In the genomic region with DNA sequence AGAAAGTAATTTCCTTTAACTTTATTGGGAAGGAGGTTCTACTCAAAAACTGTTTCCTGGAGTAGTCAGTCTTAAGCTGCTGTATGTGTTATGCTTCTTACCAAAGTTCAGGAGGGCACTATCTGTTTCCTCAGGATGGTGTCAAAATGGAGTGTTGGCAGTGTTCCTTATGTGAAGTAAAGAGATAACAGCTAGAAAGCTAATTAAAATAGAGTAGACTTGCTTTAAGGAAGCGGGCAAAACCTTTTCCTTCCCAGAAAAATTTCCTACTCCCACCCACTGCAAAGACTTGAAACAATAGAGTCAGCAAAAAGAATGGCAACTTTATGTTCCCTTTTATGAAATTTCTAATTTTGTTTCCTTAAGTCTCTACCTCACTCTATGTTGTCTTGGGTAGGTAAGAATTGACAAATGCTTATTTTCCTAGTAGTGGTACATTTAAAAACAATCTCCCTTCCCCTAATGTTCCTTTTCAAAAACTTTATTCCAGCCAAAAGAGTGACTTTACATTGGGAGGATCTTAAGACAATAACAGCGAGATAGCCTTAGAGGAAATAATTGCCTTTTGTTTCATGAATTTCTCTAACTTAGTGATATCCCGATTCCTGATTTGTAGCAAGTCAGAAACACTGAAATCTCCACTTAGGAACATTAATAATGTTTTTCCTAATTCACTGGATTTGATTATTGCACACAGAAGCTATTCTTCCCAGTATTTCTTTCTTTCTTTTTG, we compare ENCODE assay signal across 17 cellular contexts. TPM values are rescaled to one million over a fixed set of nuclear protein-coding genes. Genes with fewer than 3 reads are reported as not detected.
DNase-seq lines count a peak whose midpoint lies in the region; ATAC-seq and TF ChIP-seq lines count a peak whose summit lies in the region.
"Had no signal": no experiment of that assay in that cellular context is flagged by ENCODE, and none has a peak within 500 bp of the region (broad histone marks: within the 10 kb centered on the region; RNA-seq: fewer than 3 reads in every experiment).

No MANE protein-coding gene starts in this region.

- H3K79me2 ChIP-seq in DOHH2 (ENCODE audit: control insufficient read depth, low read length), result no peaks in the 10 kb centered on the region

- H3K4me1 ChIP-seq in DOHH2 (ENCODE audit: control insufficient read depth, low read length) (peaks cover 25% of the 10 kb centered on the region), adrenal gland (replicated peaks in 1 of 2) (no peaks in the 10 kb centered on the region)
- H3K4me1 ChIP-seq: A549 had no signal

- H3K36me3 Mint-ChIP-seq in activated CD8-positive, alpha-beta T cell treated with anti-CD3 and anti-CD28 coated beads, Interleukin-2, amount 10 ng/mL, durations not matched to agents 7 days and 5 days (ENCODE audit: low read depth), result peaks cover 12% of the 10 kb centered on the region
- peaks cover 2% of the 10 kb centered on the region for H3K36me3 Mint-ChIP-seq in mesothelial cell of epicardium
- H3K36me3 Mint-ChIP-seq: CD8-positive, alpha-beta T cell; T-cell had no signal

- H3K27ac Mint-ChIP-seq in activated CD8-positive, alpha-beta T cell treated with anti-CD3 and anti-CD28 coated beads, Interleukin-2, amount 10 ng/mL, durations not matched to agents 7 days and 5 days, result no peak overlapping the region
- H3K27ac Mint-ChIP-seq in mesothelial cell of epicardium, result no peak overlapping the region
- H3K27ac Mint-ChIP-seq: CD8-positive, alpha-beta T cell; naive thymus-derived CD4-positive, alpha-beta T cell; T-cell had no signal

- intact Hi-C loops in adrenal gland (cut with DNase I), result no loop called here
- intact Hi-C loops in left ventricle myocardium superior (cut with micrococcal nuclease), result no loop called here

- no peak overlapping the region for H3K4me3 ChIP-seq in DOHH2 (ENCODE audit: low read length)
- no peak overlapping the region for H3K4me3 ChIP-seq in adrenal gland
- H3K4me3 ChIP-seq: A549 had no signal

- ATAC-seq in left ventricle myocardium superior, result peak; percentile 60
- ATAC-seq in activated CD8-positive, alpha-beta T cell treated with anti-CD3 and anti-CD28 coated beads, Interleukin-2, amount 10 ng/mL, durations not matched to agents 7 days and 5 days, result no peak
- ATAC-seq: A549; CD8-positive, alpha-beta T cell; HCT116; naive thymus-derived CD4-positive, alpha-beta T cell; T-cell had no signal

- CTCF ChIA-PET in activated CD8-positive, alpha-beta T cell treated with anti-CD3 and anti-CD28 coated beads, Interleukin-2, amount 10 ng/mL, durations not matched to agents 7 days and 5 days (lab: Charles Lee), result interaction anchor here (1.1 to 4.3 kb wide), 4 partner anchors 12 to 114 kb away, joined by 3 to 25 read pairs (median 7); a partner anchor contains a TSS

- TF ChIP-seq CTCF in DOHH2 (IDR thresholded peaks at IDR 0.05; ENCODE audit: low read depth, low read length, poor library complexity, severe bottlenecking), result no peak
- no peak for TF ChIP-seq CTCF in adrenal gland (IDR thresholded peaks at IDR 0.05)
- no peak for TF ChIP-seq CTCF in mesothelial cell of epicardium (IDR thresholded peaks at IDR 0.05; ENCODE audit: unreplicated experiment)

- TF ChIP-seq POLR2A in adrenal gland (IDR thresholded peaks at IDR 0.05), result no peak

- H4K20me1 ChIP-seq in DOHH2 (ENCODE audit: control insufficient read depth, insufficient read depth, low read depth, low read length), result no peaks in the 10 kb centered on the region

- H3K36me3 ChIP-seq in DOHH2 (ENCODE audit: control insufficient read depth, low read length), result no peaks in the 10 kb centered on the region
- H3K36me3 ChIP-seq in adrenal gland (replicated peaks in 1 of 2), result no peaks in the 10 kb centered on the region

- no peaks in the 10 kb centered on the region for H3K4me1 Mint-ChIP-seq in activated CD8-positive, alpha-beta T cell treated with anti-CD3 and anti-CD28 coated beads, Interleukin-2, amount 10 ng/mL, durations not matched to agents 7 days and 5 days (ENCODE audit: low read depth)
- no peaks in the 10 kb centered on the region for H3K4me1 Mint-ChIP-seq in mesothelial cell of epicardium
- H3K4me1 Mint-ChIP-seq: naive thymus-derived CD4-positive, alpha-beta T cell; T-cell had no signal

- H3K9me2 ChIP-seq in DOHH2 (replicated peaks; ENCODE audit: control insufficient read depth, low read length), result no peaks in the 10 kb centered on the region

- peak overlapping the region; percentile 19; the same call in 1 of the 2 replicates for H3K27ac ChIP-seq in DOHH2 (ENCODE audit: low read depth, low read length)
- H3K27ac ChIP-seq in adrenal gland, result peak overlapping the region in 4 of 5 donors; percentile 19 to 68 (median 35)
- H3K27ac ChIP-seq: A549 had no signal

- peaks cover 5% of the 10 kb centered on the region; the same call in 1 of the 2 replicates for H3F3A ChIP-seq in DOHH2 (ENCODE audit: control insufficient read depth, insufficient read depth)

- H3K9me3 ChIP-seq in DOHH2 (ENCODE audit: control insufficient read depth, insufficient read depth, low read length) (peaks cover 20% of the 10 kb centered on the region), adrenal gland (replicated peaks in 1 of 3) (no peaks in the 10 kb centered on the region)
- H3K9me3 ChIP-seq: A549 had no signal

- POLR2A ChIA-PET in activated CD8-positive, alpha-beta T cell treated with anti-CD3 and anti-CD28 coated beads, Interleukin-2, amount 10 ng/mL, durations not matched to agents 7 days and 5 days (lab: Charles Lee), result no interaction called here

- no peak for DNase-seq in adrenal gland
- no peak for DNase-seq in left ventricle myocardium superior
- peak; percentile 20 for DNase-seq in pons (ENCODE audit: low spot score)
- no peak for DNase-seq in activated CD8-positive, alpha-beta T cell treated with anti-CD3 and anti-CD28 coated beads, Interleukin-2, amount 10 ng/mL, durations not matched to agents 7 days and 5 days
- DNase-seq in COLO668 (lab: John Stamatoyannopoulos, UW; ENCODE audit: unreplicated experiment), result no peak
- no peak for DNase-seq in mesothelial cell of epicardium (ENCODE audit: low spot score in 2 of 2, unreplicated experiment in 2 of 2)
- no peak for DNase-seq in COLO829 (ENCODE audit: low spot score)
- DNase-seq: activated CD8-positive, alpha-beta memory T cell treated with anti-CD3 and anti-CD28 coated beads, Interleukin-2, amount 50 U/mL, for 4 hours; CD8-positive, alpha-beta T cell; hippocampal formation; naive thymus-derived CD4-positive, alpha-beta T cell; stimulated activated CD4-positive, alpha-beta T cell treated with anti-CD3 and anti-CD28 coated beads, Interleukin-4, amount 100 ng/mL, for 4 hours; T-cell; trophoblast cell had no signal

- peak overlapping the region; percentile 40 for H3K4me2 ChIP-seq in DOHH2 (ENCODE audit: low read length)
- H3K4me2 ChIP-seq: A549 had no signal

- peaks cover 34% of the 10 kb centered on the region for H3K27me3 Mint-ChIP-seq in activated CD8-positive, alpha-beta T cell treated with anti-CD3 and anti-CD28 coated beads, Interleukin-2, amount 10 ng/mL, durations not matched to agents 7 days and 5 days (ENCODE audit: low read depth)
- peaks cover 7% of the 10 kb centered on the region for H3K27me3 Mint-ChIP-seq in mesothelial cell of epicardium (ENCODE audit: low read depth)

- H3K4me3 Mint-ChIP-seq in activated CD8-positive, alpha-beta T cell treated with anti-CD3 and anti-CD28 coated beads, Interleukin-2, amount 10 ng/mL, durations not matched to agents 7 days and 5 days, result no peak overlapping the region
- H3K4me3 Mint-ChIP-seq in mesothelial cell of epicardium, result no peak overlapping the region
- H3K4me3 Mint-ChIP-seq: CD8-positive, alpha-beta T cell; naive thymus-derived CD4-positive, alpha-beta T cell; T-cell had no signal

- peaks cover 29% of the 10 kb centered on the region for H3K9me3 Mint-ChIP-seq in activated CD8-positive, alpha-beta T cell treated with anti-CD3 and anti-CD28 coated beads, Interleukin-2, amount 10 ng/mL, durations not matched to agents 7 days and 5 days (ENCODE audit: insufficient read depth)
- peaks cover 31% of the 10 kb centered on the region for H3K9me3 Mint-ChIP-seq in mesothelial cell of epicardium

- H3K27me3 ChIP-seq in DOHH2 (ENCODE audit: control insufficient read depth, low read length) (no peaks in the 10 kb centered on the region), adrenal gland (no peaks in the 10 kb centered on the region)

- WGBS in adrenal gland, 4 donors, result 50 to 57% (median 53%) methylated on average over 3 of the region's 3 CpGs

RNA-seq across cellular contexts. Expression of a gene that starts 26.5 kb away (rescaled TPM):
- 10 to 100 TPM; 13.7 to 26.4 (median 20.3) TPM for total RNA-seq in adrenal gland
- 10 to 100 TPM in 1 of 3 donors, 1 to 10 TPM in 2; 4.5 to 12.6 (median 8.0) TPM for polyA plus RNA-seq in adrenal gland
- total RNA-seq in left ventricle myocardium superior, result 7.5 TPM
- 10 to 100 TPM; 14.2 to 14.9 TPM for total RNA-seq in activated CD8-positive, alpha-beta T cell treated with anti-CD3 and anti-CD28 coated beads, Interleukin-2, amount 10 ng/mL, durations not matched to agents 7 days and 5 days
- total RNA-seq in mesothelial cell of epicardium, result 1.1 to 1.5 TPM (median 1.2 TPM) in 3 replicates

RNA-seq across cellular contexts. Expression of a gene that starts 35.8 kb away (rescaled TPM):
- total RNA-seq in adrenal gland (10 to 100 TPM; 18.4 to 52.2 (median 43.9) TPM), left ventricle myocardium superior (8.2 TPM), mesothelial cell of epicardium (44.4 to 49.7 TPM (median 45.7 TPM) in 3 replicates)
- polyA plus RNA-seq in adrenal gland, result 10 to 100 TPM; 14.2 to 72.3 (median 18.0) TPM
- 10 to 100 TPM; 19.5 to 20.4 TPM for total RNA-seq in activated CD8-positive, alpha-beta T cell treated with anti-CD3 and anti-CD28 coated beads, Interleukin-2, amount 10 ng/mL, durations not matched to agents 7 days and 5 days
